In genomic region chr17:32283745-32284207, GRCh38 we compare ENCODE assay signal across 14 cellular contexts. TPM values are rescaled to one million over a fixed set of nuclear protein-coding genes. Genes with fewer than 3 reads are reported as not detected.
DNase-seq lines count a peak whose midpoint lies in the region; ATAC-seq, FAIRE-seq and TF ChIP-seq lines count a peak whose summit lies in the region.
"Had no signal": no experiment of that assay in that cellular context is flagged by ENCODE, and none has a peak within 500 bp of the region (broad histone marks: within the 10 kb centered on the region; RNA-seq: fewer than 3 reads in every experiment).

No MANE protein-coding gene starts in this region.

- no peak for ATAC-seq in pancreas
- ATAC-seq: activated T-cell treated with anti-CD3 and anti-CD28 coated beads, Interleukin-2, amount 50 U/mL, for 72 hours; natural killer cell had no signal

- H3K27ac ChIP-seq in endodermal cell (ENCODE audit: low read depth, low read length) (no peak overlapping the region), mammary epithelial cell (ENCODE audit: insufficient read depth, low read depth, low read length) (no peak overlapping the region), pancreas (no peak overlapping the region)
- H3K27ac ChIP-seq: thoracic aorta had no signal

- H3K9me3 Mint-ChIP-seq in endodermal cell = no peaks in the 10 kb centered on the region
- H3K9me3 Mint-ChIP-seq: activated T-cell treated with anti-CD3 and anti-CD28 coated beads, Interleukin-2, amount 50 U/mL, for 72 hours; natural killer cell had no signal

- no peaks in the 10 kb centered on the region for H3K36me3 ChIP-seq in MG63
- H3K36me3 ChIP-seq in endodermal cell (ENCODE audit: control insufficient read depth, insufficient read depth, low read length) = no peaks in the 10 kb centered on the region
- H3K36me3 ChIP-seq in mammary epithelial cell (ENCODE audit: insufficient read depth, low read length) = no peaks in the 10 kb centered on the region
- no peaks in the 10 kb centered on the region for H3K36me3 ChIP-seq in pancreas
- H3K36me3 ChIP-seq: thoracic aorta had no signal

- no peak overlapping the region for H3K27ac Mint-ChIP-seq in endodermal cell
- H3K27ac Mint-ChIP-seq: activated T-cell treated with anti-CD3 and anti-CD28 coated beads, Interleukin-2, amount 50 U/mL, for 72 hours; natural killer cell had no signal

- H3K27me3 ChIP-seq in MG63 (no peaks in the 10 kb centered on the region), endodermal cell (ENCODE audit: control insufficient read depth, insufficient read depth, low read length, poor library complexity, severe bottlenecking) (no peaks in the 10 kb centered on the region), mammary epithelial cell (ENCODE audit: insufficient read depth, low read length) (no peaks in the 10 kb centered on the region), pancreas (no peaks in the 10 kb centered on the region)
- H3K27me3 ChIP-seq: dorsolateral prefrontal cortex had no signal

- peaks cover 8% of the 10 kb centered on the region for H3K4me1 ChIP-seq in endodermal cell (ENCODE audit: control insufficient read depth, insufficient read depth, low read length)
- H3K4me1 ChIP-seq in mammary epithelial cell (ENCODE audit: insufficient read depth, low read length) = no peaks in the 10 kb centered on the region
- H3K4me1 ChIP-seq in pancreas = no peaks in the 10 kb centered on the region

- peaks cover 33% of the 10 kb centered on the region for H3K27me3 Mint-ChIP-seq in endodermal cell (ENCODE audit: insufficient read depth)

- intact Hi-C loops in mammary epithelial cell (cut with micrococcal nuclease) = no loop called here
- intact Hi-C loops in pancreas (cut with DNase I) = no loop called here

- H3K79me2 ChIP-seq in mammary epithelial cell (ENCODE audit: insufficient read depth, low read length) = no peaks in the 10 kb centered on the region

- BruUV-seq in mammary epithelial cell (replicated peaks; lab: Mats Ljungman, UMichigan) = no TSS peak

- no peaks in the 10 kb centered on the region for H3K36me3 Mint-ChIP-seq in endodermal cell (ENCODE audit: low read depth)
- H3K36me3 Mint-ChIP-seq: natural killer cell had no signal

- WGBS in endodermal cell (ENCODE audit: insufficient coverage in 1 of 2, insufficient read length in 1 of 2), 2 experiments = 85 to 95% methylated on average over 10 to 20 of the region's 20 CpGs
- 80% methylated on average over 16 of the region's 20 CpGs for WGBS in mammary epithelial cell (ENCODE audit: low coverage, missing lambda C conversion rate)
- WGBS in pancreas, 2 donors = 70 to 82% methylated on average over 20 of the region's 20 CpGs

- peaks cover 23% of the 10 kb centered on the region for H3K4me1 Mint-ChIP-seq in endodermal cell

- dilution Hi-C loops in mammary epithelial cell (cut with HindIII; ENCODE audit: low sequenced_read_pairs) = no loop called here

- CTCF ChIA-PET in mammary epithelial cell (lab: Charles Lee; ENCODE audit: low non-redundant PET) = no interaction called here

- H3K9me3 ChIP-seq in MG63 (no peaks in the 10 kb centered on the region), endodermal cell (ENCODE audit: control insufficient read depth, low read length) (no peaks in the 10 kb centered on the region), mammary epithelial cell (replicated peaks; ENCODE audit: insufficient read depth, low read length) (no peaks in the 10 kb centered on the region), pancreas (no peaks in the 10 kb centered on the region)
- H3K9me3 ChIP-seq: thoracic aorta had no signal

- H3K4me3 ChIP-seq in MG63 (no peak overlapping the region), endodermal cell (ENCODE audit: low read length) (no peak overlapping the region), mammary epithelial cell (replicated peaks in 1 of 3; ENCODE audit: insufficient read depth in 1 of 3, low read depth in 2 of 3, low read length in 3 of 3) (no peak overlapping the region), pancreas (no peak overlapping the region)
- H3K4me3 ChIP-seq: thoracic aorta had no signal

- no peak overlapping the region for H3K9ac ChIP-seq in endodermal cell (ENCODE audit: extremely low read depth, low read length, poor library complexity, severe bottlenecking)
- H3K9ac ChIP-seq in mammary epithelial cell (ENCODE audit: insufficient read depth, low read length) = no peak overlapping the region

- H4K20me1 ChIP-seq in mammary epithelial cell (ENCODE audit: insufficient read depth, low read length) = no peaks in the 10 kb centered on the region

- H2AFZ ChIP-seq in mammary epithelial cell (ENCODE audit: low read depth, low read length) = no peak overlapping the region

- H3K4me3 Mint-ChIP-seq in endodermal cell = no peak overlapping the region
- H3K4me3 Mint-ChIP-seq: activated T-cell treated with anti-CD3 and anti-CD28 coated beads, Interleukin-2, amount 50 U/mL, for 72 hours; natural killer cell had no signal

- in situ Hi-C loops in mammary epithelial cell (cut with MboI; ENCODE audit: low sequenced_read_pairs in 2 of 2) = no loop called here

- DNase-seq in ELR (ENCODE audit: low read depth) (peak; percentile 53), MG63 (peak; percentile 82), endodermal cell (peak; percentile 44), renal cortical epithelial cell (ENCODE audit: low read depth) (peak; percentile 5), NCI-H2171 (lab: John Stamatoyannopoulos, UW) (no peak), mammary epithelial cell (no peak), pancreas (no peak)
- DNase-seq: activated T-cell treated with anti-CD3 and anti-CD28 coated beads, Interleukin-2, amount 50 U/mL, for 72 hours; kidney; MM.1S; natural killer cell; NCI-H446 treated with DMSO at 0.1 percent for 48 hours had no signal

- H3K4me2 ChIP-seq in mammary epithelial cell (ENCODE audit: insufficient read depth, low read depth, low read length) = no peak overlapping the region

- TF ChIP-seq CTCF in endodermal cell (conservative IDR thresholded peaks at IDR 0.05) = no peak
- no peak for TF ChIP-seq CTCF in mammary epithelial cell (conservative IDR thresholded peaks at IDR 0.05 in 1 of 2, IDR thresholded peaks at IDR 0.05 in 1 of 2; ENCODE audit: extremely low read depth in 1 of 2, insufficient read depth in 1 of 2, low read depth in 1 of 2, low read length in 2 of 2)
- no peak for TF ChIP-seq CTCF in pancreas (IDR thresholded peaks at IDR 0.05)

- FAIRE-seq in pancreas (lab: Jason Lieb, UNC) = no peak
- FAIRE-seq: kidney had no signal

RNA-seq across cellular contexts. Expression of gene RHBDL3, which starts 18.1 kb away (rescaled TPM):
- 0.42 and 0.89 TPM in 2 replicates for total RNA-seq in MG63 (2014; rRNA removed; shearing (Covaris generic); ENCODE audit: low replicate concordance)
- total RNA-seq in endodermal cell = 1 to 10 TPM in 1 of 2 donors, under 1 TPM in 1; 0.35 to 1.4 TPM
- 17.1 TPM for polyA plus RNA-seq in endodermal cell (2013, experiment 1 of 2)
- polyA plus RNA-seq in endodermal cell (2013, experiment 2 of 2) = 11.5 TPM
- total RNA-seq in renal cortical epithelial cell = not detected in 2 replicates
- not detected for total RNA-seq in mammary epithelial cell
- 0.03 TPM for polyA plus RNA-seq in mammary epithelial cell
- polyA minus RNA-seq in mammary epithelial cell = not detected
- under 1 TPM; 0.12 to 0.75 (median 0.47) TPM for total RNA-seq in pancreas
- 1 to 10 TPM in 1 of 2 donors, under 1 TPM in 1; 0.34 to 1.8 TPM for polyA plus RNA-seq in pancreas

RNA-seq across cellular contexts. Expression of gene C17orf75, which starts 58.2 kb away (rescaled TPM):
- 24.7 and 35.4 TPM in 2 replicates for total RNA-seq in MG63 (2014; rRNA removed; shearing (Covaris generic); ENCODE audit: low replicate concordance)
- total RNA-seq in endodermal cell (10 to 100 TPM; 33.7 to 52.2 TPM), renal cortical epithelial cell (15.6 and 21.0 TPM in 2 replicates), mammary epithelial cell (10 to 100 TPM; 16.2 to 24.5 TPM), pancreas (10 to 100 TPM in 2 of 6 donors, 1 to 10 TPM in 4; 6.3 to 13.4 (median 8.3) TPM)
- 55.9 TPM for polyA plus RNA-seq in endodermal cell (2013, experiment 1 of 2)
- 43.6 TPM for polyA plus RNA-seq in endodermal cell (2013, experiment 2 of 2)
- polyA plus RNA-seq in mammary epithelial cell (10.6 TPM), pancreas (10 to 100 TPM in 1 of 2 donors, 1 to 10 TPM in 1; 8.2 to 17.5 TPM)
- polyA minus RNA-seq in mammary epithelial cell = 10.3 TPM

Comparison
In these comparisons a context has a peak if more than half of its experiments do, and no peak if none do; other contexts are left out.
1. DNase-seq: peak in ELR (single experiment), MG63 (single experiment), endodermal cell (single experiment) and renal cortical epithelial cell (single experiment); none in NCI-H2171 (single experiment), mammary epithelial cell (single experiment) and pancreas (0 of 6).